Comparison of ENCODE assay signal across 8 cellular contexts in genomic region chr4:112514449-112515277, GRCh38. TPM values are rescaled to one million over a fixed set of nuclear protein-coding genes. Genes with fewer than 3 reads are reported as not detected.
DNase-seq lines count a peak whose midpoint lies in the region; ATAC-seq and TF ChIP-seq lines count a peak whose summit lies in the region.

No MANE protein-coding gene starts in this region.

- peak in 1 of 2 experiments; percentile 14 for DNase-seq in Caco-2
- no peak for DNase-seq in right lobe of liver
- DNase-seq in uterus = no peak
- DNase-seq in NOMO-1 treated with dmso at 0.1 percent for 144 hours (lab: John Stamatoyannopoulos, UW; ENCODE audit: unreplicated experiment) = no peak

- POLR2A ChIA-PET in Caco-2 (lab: Charles Lee) = no interaction called here

- no TSS peak for BruUV-seq in Caco-2 (replicated peaks; lab: Mats Ljungman, UMichigan)

- H3K4me1 Mint-ChIP-seq in Caco-2 (ENCODE audit: low read depth, unreplicated experiment) = peaks cover 6% of the 10 kb centered on the region
- H3K4me1 Mint-ChIP-seq in activated naive CD8-positive, alpha-beta T cell (ENCODE audit: low read depth) = peaks cover 50% of the 10 kb centered on the region

- H3K4me3 ChIP-seq in Caco-2 (ENCODE audit: low read depth, low read length) (peak overlapping the region; percentile 43), right lobe of liver (peak overlapping the region; percentile 30 to 43 (median 32)), uterus (peak overlapping the region; percentile 25 to 39)

- H3K9me3 ChIP-seq in Caco-2 (no peaks in the 10 kb centered on the region), right lobe of liver (no peaks in the 10 kb centered on the region), uterus (no peaks in the 10 kb centered on the region)

- TF ChIP-seq CTCF in Caco-2 (IDR thresholded peaks at IDR 0.05; ENCODE audit: insufficient read depth in 1 of 2, low read depth in 1 of 2, low read length in 1 of 2, severe bottlenecking in 1 of 2, unreplicated experiment in 1 of 2) = no peak
- no peak for TF ChIP-seq CTCF in right lobe of liver (IDR thresholded peaks at IDR 0.05)
- TF ChIP-seq CTCF in uterus (IDR thresholded peaks at IDR 0.05) = no peak

- H3K4me3 Mint-ChIP-seq in Caco-2 (ENCODE audit: unreplicated experiment) = peak overlapping the region; percentile 83
- H3K4me3 Mint-ChIP-seq in activated naive CD8-positive, alpha-beta T cell = peak overlapping the region; percentile 81

- H3K27me3 ChIP-seq in Caco-2 (replicated peaks; ENCODE audit: control insufficient read depth, insufficient read depth, low read length) (peaks cover 6% of the 10 kb centered on the region), right lobe of liver (peaks cover 33 to 72% of the 10 kb centered on the region in 2 donors), uterus (peaks cover 4 to 78% of the 10 kb centered on the region in 2 donors)

- no peak overlapping the region for H3K27ac Mint-ChIP-seq in Caco-2 (ENCODE audit: unreplicated experiment)
- no peak overlapping the region for H3K27ac Mint-ChIP-seq in activated naive CD8-positive, alpha-beta T cell

- 3% methylated on average over 8 of the region's 67 CpGs for WGBS in right lobe of liver (ENCODE audit: insufficient coverage, low coverage, low lambda C conversion rate, missing lambda C conversion rate)

- TF ChIP-seq POLR2A in right lobe of liver (IDR thresholded peaks at IDR 0.05) (no peak), uterus (IDR thresholded peaks at IDR 0.05) (no peak)

- peak; percentile 20 for ATAC-seq in GM19328 (IDR thresholded peaks at IDR 0.05; ENCODE audit: unreplicated experiment)
- peak; percentile 13 for ATAC-seq in HG03439 (IDR thresholded peaks at IDR 0.05; ENCODE audit: unreplicated experiment)
- no peak for ATAC-seq in right lobe of liver
- no peak for ATAC-seq in GM18861 (IDR thresholded peaks at IDR 0.05; ENCODE audit: unreplicated experiment)

- intact Hi-C loops in Caco-2 (cut with micrococcal nuclease; ENCODE audit: unreplicated experiment) (no loop called here), right lobe of liver (cut with DNase I) (no loop called here), uterus (cut with DNase I; ENCODE audit: low total_unique reads) (no loop called here)

- H3K36me3 ChIP-seq in Caco-2 (ENCODE audit: control insufficient read depth, insufficient read depth, low read length) (no peaks in the 10 kb centered on the region), right lobe of liver (no peaks in the 10 kb centered on the region), uterus (no peaks in the 10 kb centered on the region)

- no peak overlapping the region for H3K27ac ChIP-seq in right lobe of liver
- H3K27ac ChIP-seq in uterus = no peak overlapping the region

- no peaks in the 10 kb centered on the region for H3K9me3 Mint-ChIP-seq in Caco-2 (ENCODE audit: unreplicated experiment)
- H3K9me3 Mint-ChIP-seq in activated naive CD8-positive, alpha-beta T cell (ENCODE audit: low read depth) = peaks cover 11% of the 10 kb centered on the region

- CTCF ChIA-PET in Caco-2 (lab: Charles Lee) = no interaction called here

- no peaks in the 10 kb centered on the region for H3K36me3 Mint-ChIP-seq in Caco-2 (ENCODE audit: insufficient read depth, unreplicated experiment)
- peaks cover 3% of the 10 kb centered on the region for H3K36me3 Mint-ChIP-seq in activated naive CD8-positive, alpha-beta T cell

- peaks cover 9% of the 10 kb centered on the region; the same call in 1 of the 2 replicates for H3K4me1 ChIP-seq in Caco-2
- peaks cover 0 to 35% (median 10%) of the 10 kb centered on the region in 4 donors for H3K4me1 ChIP-seq in right lobe of liver
- peaks cover 0 to 14% of the 10 kb centered on the region in 2 donors for H3K4me1 ChIP-seq in uterus

- H3K27me3 Mint-ChIP-seq in Caco-2 (ENCODE audit: insufficient read depth, unreplicated experiment) = peaks cover 46% of the 10 kb centered on the region
- peaks cover 67% of the 10 kb centered on the region for H3K27me3 Mint-ChIP-seq in activated naive CD8-positive, alpha-beta T cell

RNA-seq across cellular contexts. Expression of gene NEUROG2, which starts 1.3 kb away (rescaled TPM):
- total RNA-seq in Caco-2 (2022) = not detected in 2 replicates
- not detected for total RNA-seq in right lobe of liver
- not detected for total RNA-seq in uterus

Comparison
In these comparisons a context has a peak if more than half of its experiments do, and no peak if none do; other contexts are left out.
1. ATAC-seq: peak in GM19328 (single experiment) and HG03439 (single experiment); none in right lobe of liver (0 of 4) and GM18861 (single experiment).
2. Peak in every context shown above with its lines, with median percentiles within 50 percentile points of each other: H3K4me3 ChIP-seq.